In genomic region chr1:36692465-36692864, GRCh38 we compare ENCODE assay signal across 31 cellular contexts.
"Had no signal": no experiment of that assay in that cellular context is flagged by ENCODE, and none has a peak within 500 bp of the region (broad histone marks: within the 10 kb centered on the region; RNA-seq: fewer than 3 reads in every experiment).

No MANE protein-coding gene starts in this region.

- H3K36me3 ChIP-seq: ascending aorta, cardiac muscle cell had no signal

- H3K27ac Mint-ChIP-seq: activated B cell treated with CpG ODN at 0.5 μM for 24 hours; activated CD4-positive, alpha-beta memory T cell treated with anti-CD3 and anti-CD28 coated beads, Interleukin-2, amount 10 ng/mL, durations not matched to agents 7 days and 5 days; activated CD4-positive, alpha-beta T cell treated with anti-CD3 and anti-CD28 coated beads, Interleukin-2, amount 10 ng/mL, durations not matched to agents 7 days and 5 days; activated CD8-positive, alpha-beta memory T cell treated with anti-CD3 and anti-CD28 coated beads, Interleukin-2, amount 10 ng/mL, durations not matched to agents 7 days and 5 days; activated CD8-positive, alpha-beta T cell treated with anti-CD3 and anti-CD28 coated beads, Interleukin-2, amount 10 ng/mL, durations not matched to agents 7 days and 5 days; activated naive CD4-positive, alpha-beta T cell treated with anti-CD3 and anti-CD28 coated beads, Interleukin-2, amount 10 ng/mL, durations not matched to agents 7 days and 5 days; activated naive CD4-positive, alpha-beta T cell treated with anti-CD3 and anti-CD28 coated beads, Interleukin-2, amount 50 U/mL, for 24 hours; activated naive CD8-positive, alpha-beta T cell; activated naive CD8-positive, alpha-beta T cell treated with anti-CD3 and anti-CD28 coated beads, Interleukin-2, amount 10 ng/mL, durations not matched to agents 7 days and 5 days; activated naive CD8-positive, alpha-beta T cell treated with anti-CD3 and anti-CD28 coated beads, Interleukin-2, amount 50 U/mL, for 24 hours; activated T-cell treated with anti-CD3 and anti-CD28 coated beads, Interleukin-2, amount 50 U/mL, for 24 hours; activated T-helper 2 cell treated with anti-CD3 and anti-CD28 coated beads, Interferon-gamma antibody, Interleukin-2, Interleukin-4, amounts not matched to agents 10 μg/mL and 5 μg/mL and 100 μg/mL, durations not matched to agents 14 hours and 24 hours and 36 hours; T-helper 1 cell treated with Interleukin-12 subunit alpha and Interleukin-12 subunit beta and Interleukin-4 antibody, amounts not matched to agents 30 μg/mL and 1 μg/mL, for 36 hours; T-helper 2 cell treated with Interferon-gamma antibody and Interleukin-4, amounts not matched to agents 5 μg/mL and 100 μg/mL, for 36 hours had no signal

- H3K4me3 ChIP-seq: ascending aorta, cardiac muscle cell had no signal

- H3K27me3 ChIP-seq: ascending aorta had no signal

- DNase-seq: activated B cell treated with CpG ODN at 0.5 μM for 24 hours; activated CD4-positive, alpha-beta memory T cell treated with anti-CD3 and anti-CD28 coated beads, Interleukin-2, amount 10 ng/mL, durations not matched to agents 7 days and 5 days; activated CD4-positive, alpha-beta T cell treated with anti-CD3 and anti-CD28 coated beads for 48 hours; activated CD4-positive, alpha-beta T cell treated with anti-CD3 and anti-CD28 coated beads, Interleukin-2, amount 10 ng/mL, durations not matched to agents 7 days and 5 days; activated CD4-positive, alpha-beta T cell treated with anti-CD3 and anti-CD28 coated beads, Interleukin-2, amount 50 U/mL, for 48 hours; activated CD4-positive, CD25-positive, alpha-beta regulatory T cell treated with anti-CD3 and anti-CD28 coated beads, Interleukin-2, amount 50 U/mL, for 72 hours; activated CD8-positive, alpha-beta memory T cell treated with anti-CD3 and anti-CD28 coated beads for 24 hours; activated CD8-positive, alpha-beta memory T cell treated with anti-CD3 and anti-CD28 coated beads, Interleukin-2, amount 10 ng/mL, durations not matched to agents 7 days and 5 days; activated CD8-positive, alpha-beta memory T cell treated with anti-CD3 and anti-CD28 coated beads, Interleukin-2, amount 50 U/mL, for 48 hours; activated CD8-positive, alpha-beta T cell treated with anti-CD3 and anti-CD28 coated beads, Interleukin-2, amount 10 ng/mL, durations not matched to agents 7 days and 5 days; activated effector memory CD4-positive, alpha-beta T cell treated with Interleukin-2 at 50 U/mL for 16 hours; activated gamma-delta T cell; activated naive CD4-positive, alpha-beta T cell treated with anti-CD3 and anti-CD28 coated beads, Interleukin-2, amount 10 ng/mL, durations not matched to agents 7 days and 5 days; activated naive CD4-positive, alpha-beta T cell treated with Interleukin-2 at 50 U/mL for 16 hours; activated naive CD8-positive, alpha-beta T cell treated with anti-CD3 and anti-CD28 coated beads, Interleukin-2, amount 10 ng/mL, durations not matched to agents 7 days and 5 days; activated naive CD8-positive, alpha-beta T cell treated with anti-CD3 and anti-CD28 coated beads, Interleukin-2, amount 50 U/mL, for 24 hours; activated T-cell treated with anti-CD3 and anti-CD28 coated beads, Interleukin-2, amount 50 U/mL, for 24 hours; activated T-cell treated with anti-CD3 and anti-CD28 coated beads, Interleukin-2, amount 50 U/mL, for 48 hours; cerebellar nuclear complex; T-helper 2 cell; T-helper 9 cell had no signal

- H3K36me3 Mint-ChIP-seq: activated CD8-positive, alpha-beta memory T cell treated with anti-CD3 and anti-CD28 coated beads, Interleukin-2, amount 10 ng/mL, durations not matched to agents 7 days and 5 days; activated naive CD4-positive, alpha-beta T cell treated with anti-CD3 and anti-CD28 coated beads, Interleukin-2, amount 10 ng/mL, durations not matched to agents 7 days and 5 days; activated naive CD4-positive, alpha-beta T cell treated with anti-CD3 and anti-CD28 coated beads, Interleukin-2, amount 50 U/mL, for 24 hours; activated naive CD8-positive, alpha-beta T cell; activated naive CD8-positive, alpha-beta T cell treated with anti-CD3 and anti-CD28 coated beads, Interleukin-2, amount 10 ng/mL, durations not matched to agents 7 days and 5 days; brain had no signal

- H3K9me3 Mint-ChIP-seq: activated B cell treated with CpG ODN at 0.5 μM for 24 hours; activated CD4-positive, alpha-beta memory T cell treated with anti-CD3 and anti-CD28 coated beads, Interleukin-2, amount 10 ng/mL, durations not matched to agents 7 days and 5 days; activated CD4-positive, alpha-beta T cell treated with anti-CD3 and anti-CD28 coated beads, Interleukin-2, amount 10 ng/mL, durations not matched to agents 7 days and 5 days; activated naive CD4-positive, alpha-beta T cell treated with anti-CD3 and anti-CD28 coated beads, Interleukin-2, amount 10 ng/mL, durations not matched to agents 7 days and 5 days; activated naive CD4-positive, alpha-beta T cell treated with anti-CD3 and anti-CD28 coated beads, Interleukin-2, amount 50 U/mL, for 24 hours; activated naive CD8-positive, alpha-beta T cell treated with anti-CD3 and anti-CD28 coated beads, Interleukin-2, amount 10 ng/mL, durations not matched to agents 7 days and 5 days; activated naive CD8-positive, alpha-beta T cell treated with anti-CD3 and anti-CD28 coated beads, Interleukin-2, amount 50 U/mL, for 24 hours; activated T-cell treated with anti-CD3 and anti-CD28 coated beads, Interleukin-2, amount 50 U/mL, for 24 hours; activated T-helper 2 cell treated with anti-CD3 and anti-CD28 coated beads, Interferon-gamma antibody, Interleukin-2, Interleukin-4, amounts not matched to agents 10 μg/mL and 5 μg/mL and 100 μg/mL, durations not matched to agents 14 hours and 24 hours and 36 hours; brain; central memory CD8-positive, alpha-beta T cell; T-helper 1 cell treated with Interleukin-12 subunit alpha and Interleukin-12 subunit beta and Interleukin-4 antibody, amounts not matched to agents 30 μg/mL and 1 μg/mL, for 36 hours; T-helper 2 cell treated with Interferon-gamma antibody and Interleukin-4, amounts not matched to agents 5 μg/mL and 100 μg/mL, for 36 hours had no signal

- ATAC-seq: activated CD8-positive, alpha-beta memory T cell treated with anti-CD3 and anti-CD28 coated beads, Interleukin-2, amount 10 ng/mL, durations not matched to agents 7 days and 5 days; activated CD8-positive, alpha-beta T cell treated with anti-CD3 and anti-CD28 coated beads, Interleukin-2, amount 10 ng/mL, durations not matched to agents 7 days and 5 days; activated naive CD8-positive, alpha-beta T cell treated with anti-CD3 and anti-CD28 coated beads, Interleukin-2, amount 50 U/mL, for 24 hours had no signal

- H3K9me3 ChIP-seq: ascending aorta had no signal

- H3K4me1 ChIP-seq: ascending aorta had no signal

- H3K27ac ChIP-seq: ascending aorta, cardiac muscle cell, VCaP had no signal

- H3K4me1 Mint-ChIP-seq: activated B cell treated with CpG ODN at 0.5 μM for 24 hours; activated CD4-positive, alpha-beta T cell treated with anti-CD3 and anti-CD28 coated beads, Interleukin-2, amount 10 ng/mL, durations not matched to agents 7 days and 5 days; activated CD8-positive, alpha-beta memory T cell treated with anti-CD3 and anti-CD28 coated beads, Interleukin-2, amount 10 ng/mL, durations not matched to agents 7 days and 5 days; activated naive CD4-positive, alpha-beta T cell treated with anti-CD3 and anti-CD28 coated beads, Interleukin-2, amount 10 ng/mL, durations not matched to agents 7 days and 5 days; activated naive CD4-positive, alpha-beta T cell treated with anti-CD3 and anti-CD28 coated beads, Interleukin-2, amount 50 U/mL, for 24 hours; activated naive CD8-positive, alpha-beta T cell treated with anti-CD3 and anti-CD28 coated beads, Interleukin-2, amount 10 ng/mL, durations not matched to agents 7 days and 5 days; activated naive CD8-positive, alpha-beta T cell treated with anti-CD3 and anti-CD28 coated beads, Interleukin-2, amount 50 U/mL, for 24 hours; central memory CD8-positive, alpha-beta T cell had no signal

- H3K4me3 Mint-ChIP-seq: activated B cell treated with CpG ODN at 0.5 μM for 24 hours; activated CD4-positive, alpha-beta memory T cell treated with anti-CD3 and anti-CD28 coated beads, Interleukin-2, amount 10 ng/mL, durations not matched to agents 7 days and 5 days; activated CD4-positive, alpha-beta T cell treated with anti-CD3 and anti-CD28 coated beads, Interleukin-2, amount 10 ng/mL, durations not matched to agents 7 days and 5 days; activated CD8-positive, alpha-beta memory T cell treated with anti-CD3 and anti-CD28 coated beads, Interleukin-2, amount 10 ng/mL, durations not matched to agents 7 days and 5 days; activated CD8-positive, alpha-beta T cell treated with anti-CD3 and anti-CD28 coated beads, Interleukin-2, amount 10 ng/mL, durations not matched to agents 7 days and 5 days; activated naive CD4-positive, alpha-beta T cell treated with anti-CD3 and anti-CD28 coated beads, Interleukin-2, amount 10 ng/mL, durations not matched to agents 7 days and 5 days; activated naive CD4-positive, alpha-beta T cell treated with anti-CD3 and anti-CD28 coated beads, Interleukin-2, amount 50 U/mL, for 24 hours; activated naive CD8-positive, alpha-beta T cell; activated naive CD8-positive, alpha-beta T cell treated with anti-CD3 and anti-CD28 coated beads, Interleukin-2, amount 10 ng/mL, durations not matched to agents 7 days and 5 days; activated naive CD8-positive, alpha-beta T cell treated with anti-CD3 and anti-CD28 coated beads, Interleukin-2, amount 50 U/mL, for 24 hours; activated T-cell treated with anti-CD3 and anti-CD28 coated beads, Interleukin-2, amount 50 U/mL, for 24 hours; central memory CD8-positive, alpha-beta T cell; T-helper 1 cell treated with Interleukin-12 subunit alpha and Interleukin-12 subunit beta and Interleukin-4 antibody, amounts not matched to agents 30 μg/mL and 1 μg/mL, for 36 hours; T-helper 2 cell treated with Interferon-gamma antibody and Interleukin-4, amounts not matched to agents 5 μg/mL and 100 μg/mL, for 36 hours had no signal
